ENCODE assay signal across 8 cellular contexts in the genomic region with DNA sequence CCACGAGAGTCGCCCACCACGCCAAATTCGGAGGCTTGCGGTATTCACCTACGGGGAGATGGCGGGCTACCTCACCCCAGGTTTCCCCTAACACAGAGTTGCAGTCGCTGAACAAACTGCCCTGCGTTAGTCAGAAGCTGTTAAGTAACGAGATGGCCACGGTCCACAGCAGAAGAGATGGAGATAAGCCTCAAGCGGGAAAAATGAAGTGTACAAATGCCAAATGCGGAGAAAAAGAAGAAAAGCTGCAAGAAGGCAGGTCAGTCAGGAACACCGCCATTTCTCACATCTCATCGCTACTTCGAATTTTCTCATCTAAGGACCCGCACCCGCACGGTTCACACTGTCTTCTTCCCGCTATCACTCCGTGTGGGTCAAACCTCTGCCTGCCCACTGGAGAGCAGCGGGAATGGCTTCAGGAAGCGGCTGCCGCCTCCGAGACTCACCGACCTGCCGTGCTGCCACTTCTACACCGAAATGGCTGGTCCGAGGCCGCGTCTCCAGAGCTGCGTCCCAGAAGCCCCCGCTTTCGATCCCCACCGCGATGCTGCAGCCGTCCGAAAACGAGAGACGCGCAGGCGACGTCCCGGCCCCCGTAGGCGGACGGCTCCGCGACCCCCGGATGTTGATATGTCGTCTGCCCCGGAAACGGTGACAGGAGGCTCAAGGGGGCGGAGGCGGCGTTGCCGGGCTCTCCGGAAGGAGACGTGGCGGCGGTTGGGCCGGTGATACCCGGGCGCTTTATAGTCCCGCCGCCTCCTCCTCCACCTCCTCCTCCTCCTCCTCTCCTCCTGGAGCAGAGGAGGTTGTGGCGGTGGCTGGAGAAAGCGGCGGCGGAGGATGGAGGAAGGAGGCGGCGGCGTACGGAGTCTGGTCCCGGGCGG. TPM values are rescaled to one million over a fixed set of nuclear protein-coding genes. Genes with fewer than 3 reads are reported as not detected.
A peak's percentile ranks its signal among the peaks of the same experiment; 100 is the strongest.
DNase-seq lines count a peak whose midpoint lies in the region; ATAC-seq and TF ChIP-seq lines count a peak whose summit lies in the region.

A gene with protein sequence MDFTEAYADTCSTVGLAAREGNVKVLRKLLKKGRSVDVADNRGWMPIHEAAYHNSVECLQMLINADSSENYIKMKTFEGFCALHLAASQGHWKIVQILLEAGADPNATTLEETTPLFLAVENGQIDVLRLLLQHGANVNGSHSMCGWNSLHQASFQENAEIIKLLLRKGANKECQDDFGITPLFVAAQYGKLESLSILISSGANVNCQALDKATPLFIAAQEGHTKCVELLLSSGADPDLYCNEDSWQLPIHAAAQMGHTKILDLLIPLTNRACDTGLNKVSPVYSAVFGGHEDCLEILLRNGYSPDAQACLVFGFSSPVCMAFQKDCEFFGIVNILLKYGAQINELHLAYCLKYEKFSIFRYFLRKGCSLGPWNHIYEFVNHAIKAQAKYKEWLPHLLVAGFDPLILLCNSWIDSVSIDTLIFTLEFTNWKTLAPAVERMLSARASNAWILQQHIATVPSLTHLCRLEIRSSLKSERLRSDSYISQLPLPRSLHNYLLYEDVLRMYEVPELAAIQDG (minus strand): TSS at position 583 of the 884 bp plus-strand sequence. CDS start 21,381 bp downstream, outside the sequence.
A gene with protein sequence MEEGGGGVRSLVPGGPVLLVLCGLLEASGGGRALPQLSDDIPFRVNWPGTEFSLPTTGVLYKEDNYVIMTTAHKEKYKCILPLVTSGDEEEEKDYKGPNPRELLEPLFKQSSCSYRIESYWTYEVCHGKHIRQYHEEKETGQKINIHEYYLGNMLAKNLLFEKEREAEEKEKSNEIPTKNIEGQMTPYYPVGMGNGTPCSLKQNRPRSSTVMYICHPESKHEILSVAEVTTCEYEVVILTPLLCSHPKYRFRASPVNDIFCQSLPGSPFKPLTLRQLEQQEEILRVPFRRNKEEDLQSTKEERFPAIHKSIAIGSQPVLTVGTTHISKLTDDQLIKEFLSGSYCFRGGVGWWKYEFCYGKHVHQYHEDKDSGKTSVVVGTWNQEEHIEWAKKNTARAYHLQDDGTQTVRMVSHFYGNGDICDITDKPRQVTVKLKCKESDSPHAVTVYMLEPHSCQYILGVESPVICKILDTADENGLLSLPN (plus strand): TSS at position 674 of the 884 bp plus-strand sequence. CDS start 167 bp downstream, at position 841.

- H3K27ac Mint-ChIP-seq in neural progenitor cell = peak within 1 kb of the TSS; percentile 98

- H3K4me3 ChIP-seq in MM.1S (ENCODE audit: low read length) (peak within 1 kb of the TSS; percentile 87), SJCRH30 (peak within 1 kb of the TSS; percentile 78), neural progenitor cell (peak within 1 kb of the TSS; percentile 75)

- H3K4me1 Mint-ChIP-seq in neural progenitor cell = peaks cover 33% of the 10 kb centered on the region

- H3K79me2 ChIP-seq in MM.1S (ENCODE audit: low read length) = peaks cover 100% of the 10 kb centered on the region
- peaks cover 97% of the 10 kb centered on the region for H3K79me2 ChIP-seq in neural progenitor cell (ENCODE audit: low read depth)

- H3K36me3 Mint-ChIP-seq in neural progenitor cell = peaks cover 6% of the 10 kb centered on the region

- in situ Hi-C loops in G401 (cut with HindIII; ENCODE audit: low sequenced_read_pairs) = no loop called here

- no peaks in the 10 kb centered on the region for H3K9me3 Mint-ChIP-seq in neural progenitor cell

- no peaks in the 10 kb centered on the region for H3K9me2 ChIP-seq in MM.1S (replicated peaks; ENCODE audit: insufficient read depth, low read length)

- H3K27ac ChIP-seq in MM.1S (ENCODE audit: low read length) (peak within 1 kb of the TSS; percentile 62), SJCRH30 (peak within 1 kb of the TSS; percentile 72), foreskin keratinocyte (peak within 1 kb of the TSS; percentile 49), neural progenitor cell (peak within 1 kb of the TSS; percentile 88)

- ATAC-seq in foreskin keratinocyte = peak; percentile 74

- H3F3A ChIP-seq in MM.1S (ENCODE audit: insufficient read depth, low read length) (peaks cover 9% of the 10 kb centered on the region), neural progenitor cell (ENCODE audit: low read depth) (peaks cover 13% of the 10 kb centered on the region)

- no peaks in the 10 kb centered on the region for H4K20me1 ChIP-seq in MM.1S (ENCODE audit: insufficient read depth, low read length)
- peaks cover 39% of the 10 kb centered on the region for H4K20me1 ChIP-seq in neural progenitor cell (ENCODE audit: low read depth)

- peak; percentile 88 for DNase-seq in G401 (ENCODE audit: low spot score)
- DNase-seq in HCEC 1CT = peak; percentile 85
- DNase-seq in MM.1S = peak; percentile 85
- DNase-seq in SJCRH30 = peak; percentile 96
- DNase-seq in activated gamma-delta T cell treated with anti-CD3 and anti-CD28 coated beads, Interleukin-2, amount 50 U/mL, for 16 hours (ENCODE audit: low read depth) = peak; percentile 89
- DNase-seq in foreskin keratinocyte = peak; percentile 53 to 79
- DNase-seq in neural progenitor cell (ENCODE audit: low spot score) = peak; percentile 95
- DNase-seq in stromal cell of bone marrow (ENCODE audit: low read depth) = peak; percentile 59

- H3K4me2 ChIP-seq in MM.1S (ENCODE audit: low read depth, low read length) (peak within 1 kb of the TSS; percentile 75), neural progenitor cell (peak within 1 kb of the TSS; percentile 100)

- H3K9ac ChIP-seq in MM.1S (ENCODE audit: low read length) = peak within 1 kb of the TSS; percentile 79
- peak within 1 kb of the TSS; percentile 86 for H3K9ac ChIP-seq in neural progenitor cell

- H3K4me1 ChIP-seq in MM.1S (ENCODE audit: low read length) (peaks cover 6% of the 10 kb centered on the region; the same call in 1 of the 2 replicates), SJCRH30 (no peaks in the 10 kb centered on the region), foreskin keratinocyte (peaks cover 5% of the 10 kb centered on the region), neural progenitor cell (peaks cover 21% of the 10 kb centered on the region)

- H3K9me3 ChIP-seq in MM.1S (replicated peaks; ENCODE audit: insufficient read depth, low read length) (no peaks in the 10 kb centered on the region), SJCRH30 (replicated peaks) (no peaks in the 10 kb centered on the region), neural progenitor cell (ENCODE audit: low read depth) (no peaks in the 10 kb centered on the region)

- no peak for TF ChIP-seq CTCF in MM.1S (IDR thresholded peaks at IDR 0.05; ENCODE audit: low read length)
- no peak for TF ChIP-seq CTCF in foreskin keratinocyte (conservative IDR thresholded peaks at IDR 0.05)
- TF ChIP-seq CTCF in neural progenitor cell (IDR thresholded peaks at IDR 0.05) = no peak

- peak within 1 kb of the TSS; percentile 93 for H2AFZ ChIP-seq in MM.1S (ENCODE audit: low read length)
- H2AFZ ChIP-seq in neural progenitor cell (replicated peaks) = peak within 1 kb of the TSS; percentile 95

- peak within 1 kb of the TSS; percentile 98 for H3K4me3 Mint-ChIP-seq in neural progenitor cell

- H3K36me3 ChIP-seq in MM.1S (replicated peaks; ENCODE audit: insufficient read depth, low read length) (no peaks in the 10 kb centered on the region), SJCRH30 (peaks cover 17% of the 10 kb centered on the region; the same call in 1 of the 2 replicates), neural progenitor cell (no peaks in the 10 kb centered on the region)

- no peaks in the 10 kb centered on the region for H3K27me3 ChIP-seq in MM.1S (replicated peaks; ENCODE audit: insufficient read depth, low read length)
- no peaks in the 10 kb centered on the region for H3K27me3 ChIP-seq in SJCRH30
- no peaks in the 10 kb centered on the region for H3K27me3 ChIP-seq in foreskin keratinocyte
- no peaks in the 10 kb centered on the region for H3K27me3 ChIP-seq in neural progenitor cell

- peaks cover 2% of the 10 kb centered on the region for H3K27me3 Mint-ChIP-seq in neural progenitor cell (ENCODE audit: insufficient read depth, low read depth)

RNA-seq across cellular contexts. Expression of the first gene that starts in this region (rescaled TPM):
- 39.3 and 42.3 TPM in 2 replicates for total RNA-seq in G401 (2014; rRNA removed; shearing (Covaris generic))
- total RNA-seq in SJCRH30 (2014; rRNA removed; shearing (Covaris generic)) = 42.3 and 44.4 TPM in 2 replicates
- total RNA-seq in foreskin keratinocyte (12.0 and 13.8 TPM in 2 replicates), neural progenitor cell (ENCODE audit: low replicate concordance) (49.2 and 71.9 TPM in 2 replicates)
- polyA plus RNA-seq in foreskin keratinocyte = 6.8 and 7.5 TPM in 2 replicates

RNA-seq across cellular contexts. Expression of the second gene that starts in this region (rescaled TPM):
- total RNA-seq in G401 (2014; rRNA removed; shearing (Covaris generic)) = 15.2 and 17.3 TPM in 2 replicates
- 46.9 and 51.5 TPM in 2 replicates for total RNA-seq in SJCRH30 (2014; rRNA removed; shearing (Covaris generic))
- total RNA-seq in foreskin keratinocyte (34.0 and 35.4 TPM in 2 replicates), neural progenitor cell (ENCODE audit: low replicate concordance) (33.3 and 43.4 TPM in 2 replicates)
- 20.7 and 22.1 TPM in 2 replicates for polyA plus RNA-seq in foreskin keratinocyte

Comparison
In these comparisons a context has a peak if more than half of its experiments do, and no peak if none do; other contexts are left out.
1. Peak in every context shown above with its lines: DNase-seq, ATAC-seq, H3K4me3 ChIP-seq and H3K27ac ChIP-seq.